ENCODE assay signal across 28 cellular contexts in the genomic region with DNA sequence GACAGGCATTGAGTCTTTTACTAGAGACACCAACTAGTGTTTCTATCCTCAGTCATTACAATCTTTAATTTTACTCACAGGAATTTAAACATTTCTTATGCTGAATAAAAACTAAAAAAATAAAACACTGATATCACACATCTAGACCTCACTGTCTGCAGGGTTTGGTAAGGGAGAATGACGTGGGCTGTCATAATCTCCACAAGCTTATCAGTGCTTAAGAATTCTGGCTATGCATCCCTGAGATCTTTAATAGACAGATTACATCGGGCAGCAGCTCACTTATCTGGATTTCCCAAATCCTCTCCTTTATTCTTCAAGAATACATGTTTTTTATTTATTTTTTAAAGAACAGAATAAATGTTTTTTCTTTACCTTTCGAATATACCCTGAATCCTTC.
"Had no signal": no experiment of that assay in that cellular context is flagged by ENCODE, and none has a peak within 500 bp of the region (broad histone marks: within the 10 kb centered on the region; RNA-seq: fewer than 3 reads in every experiment).

No MANE protein-coding gene starts in this region.

- H3K27me3 ChIP-seq: cardiac muscle cell had no signal

- H3K4me3 ChIP-seq: cardiac muscle cell had no signal

- H3K27ac ChIP-seq: cardiac muscle cell, WERI-Rb-1 had no signal

- FAIRE-seq: bronchial epithelial cell had no signal

- H3K36me3 ChIP-seq: cardiac muscle cell, WERI-Rb-1 had no signal

- DNase-seq: activated CD4-positive, alpha-beta memory T cell treated with anti-CD3 and anti-CD28 coated beads, Interleukin-2, amount 10 ng/mL, durations not matched to agents 7 days and 5 days; activated CD4-positive, alpha-beta T cell treated with anti-CD3 and anti-CD28 coated beads for 1 hour; activated CD4-positive, alpha-beta T cell treated with anti-CD3 and anti-CD28 coated beads for 36 hours; activated CD4-positive, alpha-beta T cell treated with anti-CD3 and anti-CD28 coated beads for 48 hours; activated CD4-positive, alpha-beta T cell treated with anti-CD3 and anti-CD28 coated beads, Interleukin-2, amount 10 ng/mL, durations not matched to agents 7 days and 5 days; activated CD4-positive, alpha-beta T cell treated with anti-CD3 and anti-CD28 coated beads, Interleukin-2, amount 50 U/mL, for 48 hours; activated CD4-positive, CD25-positive, alpha-beta regulatory T cell; activated CD8-positive, alpha-beta memory T cell treated with anti-CD3 and anti-CD28 coated beads for 24 hours; activated CD8-positive, alpha-beta memory T cell treated with anti-CD3 and anti-CD28 coated beads, Interleukin-2, amount 10 ng/mL, durations not matched to agents 7 days and 5 days; activated CD8-positive, alpha-beta memory T cell treated with anti-CD3 and anti-CD28 coated beads, Interleukin-2, amount 50 U/mL, for 48 hours; activated CD8-positive, alpha-beta T cell treated with anti-CD3 and anti-CD28 coated beads, Interleukin-2, amount 10 ng/mL, durations not matched to agents 7 days and 5 days; activated effector memory CD4-positive, alpha-beta T cell treated with Interleukin-2 at 50 U/mL for 16 hours; activated gamma-delta T cell; activated naive CD4-positive, alpha-beta T cell treated with anti-CD3 and anti-CD28 coated beads, Interleukin-2, amount 10 ng/mL, durations not matched to agents 7 days and 5 days; activated naive CD4-positive, alpha-beta T cell treated with Interleukin-2 at 50 U/mL for 16 hours; activated naive CD8-positive, alpha-beta T cell treated with anti-CD3 and anti-CD28 coated beads, Interleukin-2, amount 10 ng/mL, durations not matched to agents 7 days and 5 days; activated naive CD8-positive, alpha-beta T cell treated with anti-CD3 and anti-CD28 coated beads, Interleukin-2, amount 50 U/mL, for 24 hours; activated T-cell treated with anti-CD3 and anti-CD28 coated beads, Interleukin-2, amount 50 U/mL, for 24 hours; activated T-cell treated with anti-CD3 and anti-CD28 coated beads, Interleukin-2, amount 50 U/mL, for 48 hours; amniotic stem cell; aorta; caudate nucleus; cerebellar nuclear complex; T-cell; T-helper 17 cell; WERI-Rb-1 had no signal
